In genomic region chr14:81219210-81219820, GRCh38 we compare ENCODE assay signal across 8 cellular contexts. TPM values are rescaled to one million over a fixed set of nuclear protein-coding genes. Genes with fewer than 3 reads are reported as not detected.
DNase-seq lines count a peak whose midpoint lies in the region; ATAC-seq and TF ChIP-seq lines count a peak whose summit lies in the region.

No MANE protein-coding gene starts in this region.

- H3K27me3 ChIP-seq in WERI-Rb-1 (ENCODE audit: insufficient read depth, low read depth, severe bottlenecking) (no peaks in the 10 kb centered on the region), mammary epithelial cell (ENCODE audit: insufficient read depth, low read length) (no peaks in the 10 kb centered on the region), skeletal muscle tissue (ENCODE audit: control insufficient read depth in 3 of 3, insufficient read depth in 3 of 3, low read length in 3 of 3) (no peaks in the 10 kb centered on the region)

- under 1% methylated on average over 30 of the region's 31 CpGs for WGBS in mammary epithelial cell (ENCODE audit: low coverage, missing lambda C conversion rate)

- intact Hi-C loops in mammary epithelial cell (cut with micrococcal nuclease), result loop anchor here (5.0 kb wide), 4 partner anchors 47 to 313 kb away; partner anchors contain the start of gene SEL1L

- H4K20me1 ChIP-seq in mammary epithelial cell (ENCODE audit: insufficient read depth, low read length), result no peaks in the 10 kb centered on the region

- POLR2A ChIA-PET in AG04449 (lab: Yijun Ruan, JAX), result interaction anchor here (0.6 to 1.8 kb wide), 21 partner anchors 9 to 1398 kb away, joined by 3 to 10 read pairs (median 3); partner anchors contain the start of gene CEP128

- peaks cover 47% of the 10 kb centered on the region for H3K79me2 ChIP-seq in mammary epithelial cell (ENCODE audit: insufficient read depth, low read length)

- H3K27ac ChIP-seq in WERI-Rb-1, result peak overlapping the region; percentile 92
- H3K27ac ChIP-seq in mammary epithelial cell (ENCODE audit: insufficient read depth, low read depth, low read length), result peak overlapping the region; percentile 90
- H3K27ac ChIP-seq in skeletal muscle tissue (ENCODE audit: low read depth, low read length), result peak overlapping the region; percentile 99

- H3K4me3 ChIP-seq in AG04449 (ENCODE audit: low read depth, low read length) (peak overlapping the region; percentile 72), WERI-Rb-1 (ENCODE audit: low read depth, low read length) (peak overlapping the region; percentile 89), mammary epithelial cell (replicated peaks in 1 of 3; ENCODE audit: insufficient read depth in 1 of 3, low read depth in 2 of 3, low read length in 3 of 3) (peak overlapping the region; percentile 77 to 92 (median 92)), iPS-18c (ENCODE audit: insufficient read depth, low read depth, low read length) (peak overlapping the region; percentile 81), skeletal muscle tissue (ENCODE audit: low read length in 3 of 3) (peak overlapping the region; percentile 71 to 99 (median 94))

- DNase-seq in AG04449 (ENCODE audit: low read depth, low spot score) (peak; percentile 86), NCI-H2196 treated with DMSO at 0.1 percent for 48 hours (lab: John Stamatoyannopoulos, UW; ENCODE audit: unreplicated experiment) (peak; percentile 93), WERI-Rb-1 (peak; percentile 88), mammary epithelial cell (peak; percentile 95)

- TSS peak; percentile 97 for BruUV-seq in mammary epithelial cell (replicated peaks; lab: Mats Ljungman, UMichigan)

- no peak for TF ChIP-seq CTCF in AG04449 (IDR thresholded peaks at IDR 0.05; ENCODE audit: insufficient read depth, low read length, missing control alignments)
- no peak for TF ChIP-seq CTCF in WERI-Rb-1 (IDR thresholded peaks at IDR 0.05; ENCODE audit: low read depth, low read length)
- TF ChIP-seq CTCF in mammary epithelial cell (conservative IDR thresholded peaks at IDR 0.05 in 1 of 2, IDR thresholded peaks at IDR 0.05 in 1 of 2; ENCODE audit: extremely low read depth in 1 of 2, insufficient read depth in 1 of 2, low read depth in 1 of 2, low read length in 2 of 2), result no peak

- peak overlapping the region; percentile 98 for H3K9ac ChIP-seq in mammary epithelial cell (ENCODE audit: insufficient read depth, low read length)
- H3K9ac ChIP-seq in skeletal muscle tissue (ENCODE audit: low read depth in 1 of 3, low read length in 3 of 3), result peak overlapping the region; percentile 90 to 100 (median 99)

- H3K36me3 ChIP-seq in WERI-Rb-1 (peaks cover 23% of the 10 kb centered on the region), mammary epithelial cell (ENCODE audit: insufficient read depth, low read length) (peaks cover 7% of the 10 kb centered on the region), skeletal muscle tissue (ENCODE audit: control insufficient read depth in 3 of 3, insufficient read depth in 3 of 3, low read length in 3 of 3) (peaks cover 3 to 11% (median 8%) of the 10 kb centered on the region in 3 donors)

- H3K9me3 ChIP-seq in WERI-Rb-1 (ENCODE audit: severe bottlenecking), result no peaks in the 10 kb centered on the region
- no peaks in the 10 kb centered on the region for H3K9me3 ChIP-seq in mammary epithelial cell (replicated peaks; ENCODE audit: insufficient read depth, low read length)
- H3K9me3 ChIP-seq in iPS-18c (ENCODE audit: control insufficient read depth, insufficient read depth, low read length), result no peaks in the 10 kb centered on the region
- no peaks in the 10 kb centered on the region for H3K9me3 ChIP-seq in skeletal muscle tissue (ENCODE audit: control insufficient read depth in 3 of 3, low read length in 3 of 3)

- ATAC-seq in GM18907 (IDR thresholded peaks at IDR 0.05; ENCODE audit: unreplicated experiment) (peak; percentile 69), HG03139 (IDR thresholded peaks at IDR 0.05; ENCODE audit: unreplicated experiment) (peak; percentile 43)

- peak overlapping the region; percentile 84 for H3K4me2 ChIP-seq in mammary epithelial cell (ENCODE audit: insufficient read depth, low read depth, low read length)

- H2AFZ ChIP-seq in mammary epithelial cell (ENCODE audit: low read depth, low read length), result peak overlapping the region; percentile 66

- in situ Hi-C loops in mammary epithelial cell (cut with MboI; ENCODE audit: low sequenced_read_pairs in 2 of 2), result no loop called here

- dilution Hi-C loops in mammary epithelial cell (cut with HindIII; ENCODE audit: low sequenced_read_pairs), result no loop called here

- H3K4me1 ChIP-seq in mammary epithelial cell (ENCODE audit: insufficient read depth, low read length), result peaks cover 10% of the 10 kb centered on the region
- H3K4me1 ChIP-seq in skeletal muscle tissue (ENCODE audit: control insufficient read depth in 3 of 3, insufficient read depth in 3 of 3, low read length in 3 of 3), result peaks cover 3 to 17% (median 14%) of the 10 kb centered on the region in 3 donors

- CTCF ChIA-PET in AG04449 (lab: Yijun Ruan, JAX) (interaction anchor here (0.9 to 1.5 kb wide), 5 partner anchors 21 to 264 kb away, joined by 3 to 4 read pairs (median 3); partner anchors contain the start of gene TSHR), mammary epithelial cell (lab: Charles Lee; ENCODE audit: low non-redundant PET) (no interaction called here)

RNA-seq across cellular contexts. Expression of gene GTF2A1, which starts 1.4 kb away (rescaled TPM):
- total RNA-seq in mammary epithelial cell (10 to 100 TPM; 26.3 to 30.9 TPM), skeletal muscle tissue (14.6 TPM)
- 16.2 TPM for polyA plus RNA-seq in mammary epithelial cell
- polyA minus RNA-seq in mammary epithelial cell, result 40.6 TPM

Comparison
In these comparisons a context has a peak if more than half of its experiments do, and no peak if none do; other contexts are left out.
1. Peak in every context shown above with its lines: DNase-seq, ATAC-seq, H3K4me3 ChIP-seq and H3K27ac ChIP-seq.